Comparison of ENCODE assay signal across 23 cellular contexts in genomic region chr9:113281356-113281755, GRCh38. TPM values are rescaled to one million over a fixed set of nuclear protein-coding genes. Genes with fewer than 3 reads are reported as not detected.
A peak's percentile ranks its signal among the peaks of the same experiment; 100 is the strongest.
DNase-seq lines count a peak whose midpoint lies in the region; ATAC-seq and TF ChIP-seq lines count a peak whose summit lies in the region.
"Had no signal": no experiment of that assay in that cellular context is flagged by ENCODE, and none has a peak within 500 bp of the region (broad histone marks: within the 10 kb centered on the region; RNA-seq: fewer than 3 reads in every experiment).

No MANE protein-coding gene starts in this region.

- H3K4me3 ChIP-seq in HAP-1: no peak overlapping the region
- H3K4me3 ChIP-seq: GM23338, K562 had no signal

- intact Hi-C loops in natural killer cell (cut with micrococcal nuclease): no loop called here

- in situ Hi-C loops in HAP-1 (cut with MboI; ENCODE audit: low sequenced_read_pairs): no loop called here

- no peaks in the 10 kb centered on the region for H3K27me3 ChIP-seq in HAP-1 (ENCODE audit: low read depth)

- peaks cover 26% of the 10 kb centered on the region for H3K4me1 Mint-ChIP-seq in activated naive CD8-positive, alpha-beta T cell (ENCODE audit: low read depth)
- peaks cover 27% of the 10 kb centered on the region for H3K4me1 Mint-ChIP-seq in activated naive CD8-positive, alpha-beta T cell treated with anti-CD3 and anti-CD28 coated beads, Interleukin-2, amount 50 U/mL, for 24 hours
- peaks cover 26% of the 10 kb centered on the region for H3K4me1 Mint-ChIP-seq in central memory CD8-positive, alpha-beta T cell
- H3K4me1 Mint-ChIP-seq in stimulated activated effector memory CD8-positive, alpha-beta T cell treated with anti-CD3 and anti-CD28 coated beads, Interleukin-12 subunit alpha, Interleukin-12 subunit beta, amount 100 ng/mL, for 72 hours: peaks cover 27% of the 10 kb centered on the region
- H3K4me1 Mint-ChIP-seq in natural killer cell: peaks cover 19 to 21% of the 10 kb centered on the region in 2 donors

- H3K4me1 ChIP-seq in HAP-1: peaks cover 22% of the 10 kb centered on the region

- no peak for DNase-seq in activated naive CD8-positive, alpha-beta T cell treated with anti-CD3 and anti-CD28 coated beads, Interleukin-2, amount 50 U/mL, for 24 hours
- DNase-seq in HAP-1 (ENCODE audit: low spot score in 2 of 2) (peak; percentile 75 to 95), natural killer cell (no peak)
- no peak for DNase-seq in central memory CD8-positive, alpha-beta T cell (ENCODE audit: low spot score in 2 of 2)
- DNase-seq in stimulated activated effector memory CD8-positive, alpha-beta T cell treated with anti-CD3 and anti-CD28 coated beads, Interleukin-12 subunit alpha, Interleukin-12 subunit beta, amount 100 ng/mL, for 72 hours (ENCODE audit: low spot score in 2 of 2): no peak
- DNase-seq: CD4-positive, CD25-positive, alpha-beta regulatory T cell; HCEC 1CT; MM.1S; NCI-H1048; NCI-H1436; NCI-H1930; NCI-H2227 treated with DMSO at 0.1 percent for 48 hours; NCI-H524; NCI-H774; NK-92 treated with Interleukin-12 subunit alpha and Interleukin-12 subunit beta, amount 100 ng/mL, for 24 hours; SHP77 treated with DMSO at 0.1 percent for 48 hours had no signal

- TF ChIP-seq CTCF in natural killer cell (IDR thresholded peaks at IDR 0.05): no peak

- H3K9me3 ChIP-seq in HAP-1: no peaks in the 10 kb centered on the region

- H3K9me3 Mint-ChIP-seq in activated naive CD8-positive, alpha-beta T cell (ENCODE audit: low read depth): no peaks in the 10 kb centered on the region
- no peaks in the 10 kb centered on the region for H3K9me3 Mint-ChIP-seq in activated naive CD8-positive, alpha-beta T cell treated with anti-CD3 and anti-CD28 coated beads, Interleukin-2, amount 50 U/mL, for 24 hours
- H3K9me3 Mint-ChIP-seq in central memory CD8-positive, alpha-beta T cell: no peaks in the 10 kb centered on the region
- no peaks in the 10 kb centered on the region for H3K9me3 Mint-ChIP-seq in stimulated activated effector memory CD8-positive, alpha-beta T cell treated with anti-CD3 and anti-CD28 coated beads, Interleukin-12 subunit alpha, Interleukin-12 subunit beta, amount 100 ng/mL, for 72 hours
- H3K9me3 Mint-ChIP-seq in natural killer cell: no peaks in the 10 kb centered on the region
- H3K9me3 Mint-ChIP-seq: CD4-positive, CD25-positive, alpha-beta regulatory T cell; GM23338 had no signal

- peaks cover 27% of the 10 kb centered on the region for H3K36me3 Mint-ChIP-seq in activated naive CD8-positive, alpha-beta T cell
- H3K36me3 Mint-ChIP-seq in activated naive CD8-positive, alpha-beta T cell treated with anti-CD3 and anti-CD28 coated beads, Interleukin-2, amount 50 U/mL, for 24 hours (ENCODE audit: low read depth): peaks cover 73% of the 10 kb centered on the region
- H3K36me3 Mint-ChIP-seq in central memory CD8-positive, alpha-beta T cell (ENCODE audit: insufficient read depth): peaks cover 70% of the 10 kb centered on the region
- no peaks in the 10 kb centered on the region for H3K36me3 Mint-ChIP-seq in stimulated activated effector memory CD8-positive, alpha-beta T cell treated with anti-CD3 and anti-CD28 coated beads, Interleukin-12 subunit alpha, Interleukin-12 subunit beta, amount 100 ng/mL, for 72 hours
- H3K36me3 Mint-ChIP-seq in natural killer cell: peaks cover 51% of the 10 kb centered on the region

- H3K27ac Mint-ChIP-seq in activated naive CD8-positive, alpha-beta T cell: peak overlapping the region; percentile 29
- H3K27ac Mint-ChIP-seq in activated naive CD8-positive, alpha-beta T cell treated with anti-CD3 and anti-CD28 coated beads, Interleukin-2, amount 50 U/mL, for 24 hours: no peak overlapping the region
- H3K27ac Mint-ChIP-seq in central memory CD8-positive, alpha-beta T cell (ENCODE audit: low read depth): peak overlapping the region; percentile 19
- H3K27ac Mint-ChIP-seq in stimulated activated effector memory CD8-positive, alpha-beta T cell treated with anti-CD3 and anti-CD28 coated beads, Interleukin-12 subunit alpha, Interleukin-12 subunit beta, amount 100 ng/mL, for 72 hours: peak overlapping the region; percentile 56
- peak overlapping the region in 1 of 2 donors; percentile 15 for H3K27ac Mint-ChIP-seq in natural killer cell
- H3K27ac Mint-ChIP-seq: GM23338 had no signal

- no peaks in the 10 kb centered on the region for H3K27me3 Mint-ChIP-seq in activated naive CD8-positive, alpha-beta T cell
- no peaks in the 10 kb centered on the region for H3K27me3 Mint-ChIP-seq in activated naive CD8-positive, alpha-beta T cell treated with anti-CD3 and anti-CD28 coated beads, Interleukin-2, amount 50 U/mL, for 24 hours
- no peaks in the 10 kb centered on the region for H3K27me3 Mint-ChIP-seq in central memory CD8-positive, alpha-beta T cell
- no peaks in the 10 kb centered on the region for H3K27me3 Mint-ChIP-seq in natural killer cell (ENCODE audit: low read depth in 2 of 2)
- H3K27me3 Mint-ChIP-seq: CD4-positive, CD25-positive, alpha-beta regulatory T cell had no signal

- no peak overlapping the region for H3K4me3 Mint-ChIP-seq in activated naive CD8-positive, alpha-beta T cell
- H3K4me3 Mint-ChIP-seq in activated naive CD8-positive, alpha-beta T cell treated with anti-CD3 and anti-CD28 coated beads, Interleukin-2, amount 50 U/mL, for 24 hours: no peak overlapping the region
- no peak overlapping the region for H3K4me3 Mint-ChIP-seq in central memory CD8-positive, alpha-beta T cell
- no peak overlapping the region for H3K4me3 Mint-ChIP-seq in stimulated activated effector memory CD8-positive, alpha-beta T cell treated with anti-CD3 and anti-CD28 coated beads, Interleukin-12 subunit alpha, Interleukin-12 subunit beta, amount 100 ng/mL, for 72 hours
- H3K4me3 Mint-ChIP-seq in natural killer cell: no peak overlapping the region
- H3K4me3 Mint-ChIP-seq: GM23338 had no signal

- peaks cover 78% of the 10 kb centered on the region for H3K36me3 ChIP-seq in HAP-1 (replicated peaks)

- ATAC-seq in activated naive CD8-positive, alpha-beta T cell treated with anti-CD3 and anti-CD28 coated beads, Interleukin-2, amount 50 U/mL, for 24 hours: no peak
- no peak for ATAC-seq in central memory CD8-positive, alpha-beta T cell (replicated peaks; ENCODE audit: extremely low read depth, poor library complexity, severe bottlenecking)
- no peak for ATAC-seq in stimulated activated effector memory CD8-positive, alpha-beta T cell treated with anti-CD3 and anti-CD28 coated beads, Interleukin-12 subunit alpha, Interleukin-12 subunit beta, amount 100 ng/mL, for 72 hours
- ATAC-seq in natural killer cell: no peak
- no peak for ATAC-seq in GM21526 (IDR thresholded peaks at IDR 0.05; ENCODE audit: low FRiP score, unreplicated experiment)
- ATAC-seq: GM23338, HepG2, K562 had no signal

RNA-seq across cellular contexts. Expression of gene PRPF4, which starts 5.9 kb away (rescaled TPM):
- 10 to 100 TPM; 16.9 to 23.2 (median 21.1) TPM for total RNA-seq in natural killer cell

RNA-seq across cellular contexts. Expression of gene CDC26, which starts 6.0 kb away (rescaled TPM):
- total RNA-seq in natural killer cell: 10 to 100 TPM; 16.8 to 24.8 (median 21.5) TPM

RNA-seq across cellular contexts. Expression of gene RNF183, which starts 21.8 kb away (rescaled TPM):
- not detected for total RNA-seq in natural killer cell
- total RNA-seq: CD4-positive, CD25-positive, alpha-beta regulatory T cell; Daoy; GM23338; LHCN-M2 had no signal

RNA-seq across cellular contexts. Expression of gene WDR31, which starts 58.7 kb away (rescaled TPM):
- under 1 TPM; 0.16 to 0.55 (median 0.19) TPM for total RNA-seq in natural killer cell

Comparison
In these comparisons a context has a peak if more than half of its experiments do, and no peak if none do; other contexts are left out.
1. DNase-seq: peak in HAP-1 (2 of 2); none in activated naive CD8-positive, alpha-beta T cell treated with anti-CD3 and anti-CD28 coated beads, Interleukin-2, amount 50 U/mL, for 24 hours (single experiment), central memory CD8-positive, alpha-beta T cell (0 of 2), stimulated activated effector memory CD8-positive, alpha-beta T cell treated with anti-CD3 and anti-CD28 coated beads, Interleukin-12 subunit alpha, Interleukin-12 subunit beta, amount 100 ng/mL, for 72 hours (0 of 2) and natural killer cell (single experiment).